12 cellular contexts compared by ENCODE assay signal in genomic region chr11:104484784-104485554, GRCh38.
"Had no signal": no experiment of that assay in that cellular context is flagged by ENCODE, and none has a peak within 500 bp of the region (broad histone marks: within the 10 kb centered on the region; RNA-seq: fewer than 3 reads in every experiment).

No MANE protein-coding gene starts in this region.

- ATAC-seq: activated T-cell treated with anti-CD3 and anti-CD28 coated beads, Interleukin-2, amount 50 U/mL, for 72 hours; sciatic nerve had no signal

- H3K4me3 ChIP-seq: suprapubic skin had no signal

- DNase-seq: activated CD4-positive, alpha-beta T cell treated with anti-CD3 and anti-CD28 coated beads, Interleukin-2, amount 10 ng/mL, durations not matched to agents 7 days and 5 days; activated CD8-positive, alpha-beta memory T cell treated with anti-CD3 and anti-CD28 coated beads, Interleukin-2, amount 50 U/mL, for 48 hours; activated gamma-delta T cell treated with Interleukin-2 at 50 U/mL for 16 hours; activated T-cell treated with anti-CD3 and anti-CD28 coated beads, Interleukin-2, amount 50 U/mL, for 72 hours; amygdala; central memory CD4-positive, alpha-beta T cell; effector CD8-positive, alpha-beta T cell; foreskin melanocyte; head of caudate nucleus; trophoblast cell had no signal
